In genomic region chr11:120344302-120345004, GRCh38 we compare ENCODE assay signal across 9 cellular contexts. TPM values are rescaled to one million over a fixed set of nuclear protein-coding genes. Genes with fewer than 3 reads are reported as not detected.
A peak's percentile ranks its signal among the peaks of the same experiment; 100 is the strongest.
DNase-seq lines count a peak whose midpoint lies in the region; ATAC-seq and TF ChIP-seq lines count a peak whose summit lies in the region.
"Had no signal": no experiment of that assay in that cellular context is flagged by ENCODE, and none has a peak within 500 bp of the region (broad histone marks: within the 10 kb centered on the region; RNA-seq: fewer than 3 reads in every experiment).

No MANE protein-coding gene starts in this region.

- H3K4me3 ChIP-seq in GM08714 (ENCODE audit: low read length) (peak overlapping the region; percentile 53), thyroid gland (replicated peaks in 1 of 3) (no peak overlapping the region)

- H3K4me1 ChIP-seq in foreskin keratinocyte (peaks cover 51% of the 10 kb centered on the region), thyroid gland (peaks cover 56 to 74% of the 10 kb centered on the region in 2 donors)

- no peak for TF ChIP-seq POLR2A in thyroid gland (IDR thresholded peaks at IDR 0.05)

- intact Hi-C loops in thyroid gland (cut with DNase I) = no loop called here

- 60 to 70% methylated on average over 1 of the region's 1 CpG for WGBS in thyroid gland, 2 donors

- no peaks in the 10 kb centered on the region for H3K36me3 ChIP-seq in thyroid gland

- no peaks in the 10 kb centered on the region for H3K9me3 ChIP-seq in thyroid gland

- DNase-seq in T follicular helper cell (ENCODE audit: low read depth) (peak; percentile 32), foreskin keratinocyte (peak; percentile 71 to 84), amniotic stem cell (lab: John Stamatoyannopoulos, UW) (no peak), mesenteric fat pad (ENCODE audit: low spot score) (no peak), thyroid gland (no peak)

- H3K27me3 ChIP-seq in foreskin keratinocyte (no peaks in the 10 kb centered on the region), thyroid gland (no peaks in the 10 kb centered on the region)

- peak; percentile 65 for ATAC-seq in GM19468 (IDR thresholded peaks at IDR 0.05; ENCODE audit: extremely low read depth, unreplicated experiment)
- peak; percentile 82 for ATAC-seq in HG03439 (IDR thresholded peaks at IDR 0.05; ENCODE audit: unreplicated experiment)
- peak; percentile 62 for ATAC-seq in foreskin keratinocyte

- TF ChIP-seq CTCF in foreskin keratinocyte (conservative IDR thresholded peaks at IDR 0.05) (no peak), thyroid gland (IDR thresholded peaks at IDR 0.05) (no peak)

- H3K27ac ChIP-seq in foreskin keratinocyte (no peak overlapping the region), thyroid gland (peak overlapping the region in 1 of 3 donors; percentile 34)
- H3K27ac ChIP-seq: VCaP had no signal

RNA-seq across cellular contexts. Expression of gene ARHGEF12, which starts 8.2 kb away (rescaled TPM):
- total RNA-seq in foreskin keratinocyte (61.3 and 66.7 TPM in 2 replicates), mesenteric fat pad (75.5 TPM), thyroid gland (100 to 1,000 TPM; 169 to 268 (median 197) TPM)
- polyA plus RNA-seq in foreskin keratinocyte = 7.2 and 8.2 TPM in 2 replicates

RNA-seq across cellular contexts. Expression of gene TLCD5, which starts 19.4 kb away (rescaled TPM):
- 2.7 and 3.4 TPM in 2 replicates for total RNA-seq in foreskin keratinocyte
- polyA plus RNA-seq in foreskin keratinocyte = 4.1 and 4.2 TPM in 2 replicates
- total RNA-seq in mesenteric fat pad = 2.2 TPM
- 10 to 100 TPM; 12.5 to 14.0 (median 13.4) TPM for total RNA-seq in thyroid gland

Comparison
In these comparisons a context has a peak if more than half of its experiments do, and no peak if none do; other contexts are left out.
1. DNase-seq: peak in T follicular helper cell (single experiment) and foreskin keratinocyte (2 of 2); none in amniotic stem cell (single experiment), mesenteric fat pad (single experiment) and thyroid gland (0 of 2).
2. Peak in every context shown above with its lines, with median percentiles within 50 percentile points of each other: ATAC-seq.